In genomic region chr11:76768091-76769047, GRCh38 we compare ENCODE assay signal across 8 cellular contexts. TPM values are rescaled to one million over a fixed set of nuclear protein-coding genes. Genes with fewer than 3 reads are reported as not detected.
A peak's percentile ranks its signal among the peaks of the same experiment; 100 is the strongest.
DNase-seq lines count a peak whose midpoint lies in the region; ATAC-seq, FAIRE-seq and TF ChIP-seq lines count a peak whose summit lies in the region.

No MANE protein-coding gene starts in this region.

- intact Hi-C loops in activated CD8-positive, alpha-beta T cell treated with anti-CD3 and anti-CD28 coated beads for 36 hours (cut with micrococcal nuclease) = no loop called here
- intact Hi-C loops in tibial artery (cut with DNase I; ENCODE audit: low total_unique reads) = no loop called here

- no peaks in the 10 kb centered on the region for H3K9me1 ChIP-seq in keratinocyte (ENCODE audit: control insufficient read depth, extremely low read depth, insufficient read depth, low read length)

- H3K36me3 ChIP-seq in DND-41 (ENCODE audit: insufficient read depth, low read length) (no peaks in the 10 kb centered on the region), keratinocyte (ENCODE audit: control insufficient read depth in 2 of 2, extremely low read depth in 1 of 2, insufficient read depth in 2 of 2, low read length in 2 of 2) (no peaks in the 10 kb centered on the region), tibial artery (no peaks in the 10 kb centered on the region)

- no peak overlapping the region for H3K4me3 Mint-ChIP-seq in activated CD8-positive, alpha-beta T cell treated with anti-CD3 and anti-CD28 coated beads for 36 hours

- H3K79me2 ChIP-seq in DND-41 (ENCODE audit: insufficient read depth, low read length) (no peaks in the 10 kb centered on the region), keratinocyte (ENCODE audit: control insufficient read depth, insufficient read depth, low read length) (no peaks in the 10 kb centered on the region)

- TF ChIP-seq CTCF in DND-41 (IDR thresholded peaks at IDR 0.05; ENCODE audit: borderline replicate concordance, extremely low read depth, low read length, poor library complexity, severe bottlenecking) (no peak), keratinocyte (optimal IDR thresholded peaks at IDR 0.05 in 1 of 3, IDR thresholded peaks at IDR 0.05 in 1 of 3, conservative IDR thresholded peaks at IDR 0.05 in 1 of 3; ENCODE audit: extremely low read depth in 1 of 3, insufficient read depth in 2 of 3, low read length in 3 of 3) (no peak), tibial artery (IDR thresholded peaks at IDR 0.05) (no peak)
- no peak for TF ChIP-seq CTCF in activated CD8-positive, alpha-beta T cell treated with anti-CD3 and anti-CD28 coated beads for 36 hours (IDR thresholded peaks at IDR 0.05)

- no peaks in the 10 kb centered on the region; the same call in 1 of the 2 replicates for H4K20me1 ChIP-seq in DND-41 (ENCODE audit: insufficient read depth, low read length)
- no peaks in the 10 kb centered on the region for H4K20me1 ChIP-seq in keratinocyte (ENCODE audit: control insufficient read depth, extremely low read depth, insufficient read depth, low read length)

- H3K27me3 ChIP-seq in DND-41 (ENCODE audit: insufficient read depth, low read length, poor library complexity) (peaks cover 3% of the 10 kb centered on the region), keratinocyte (ENCODE audit: control insufficient read depth, extremely low read depth, insufficient read depth, low read length) (no peaks in the 10 kb centered on the region), tibial artery (no peaks in the 10 kb centered on the region)

- no peaks in the 10 kb centered on the region for H3K36me3 Mint-ChIP-seq in activated CD8-positive, alpha-beta T cell treated with anti-CD3 and anti-CD28 coated beads for 36 hours (ENCODE audit: low read depth)

- ATAC-seq in DND-41 (ENCODE audit: insufficient read depth, low read depth) (peak; percentile 89), HG03045 (IDR thresholded peaks at IDR 0.05; ENCODE audit: unreplicated experiment) (no peak), GM21717 (IDR thresholded peaks at IDR 0.05; ENCODE audit: unreplicated experiment) (no peak), GM18907 (IDR thresholded peaks at IDR 0.05; ENCODE audit: unreplicated experiment) (no peak)
- ATAC-seq in activated CD8-positive, alpha-beta T cell treated with anti-CD3 and anti-CD28 coated beads for 36 hours = peak; percentile 81

- no peak overlapping the region for H3K4me2 ChIP-seq in DND-41 (ENCODE audit: insufficient read depth, low read length)
- H3K4me2 ChIP-seq in keratinocyte (ENCODE audit: control insufficient read depth, extremely low read depth, insufficient read depth, low read depth, low read length) = peak overlapping the region; percentile 45

- no peak overlapping the region for H3K4me3 ChIP-seq in DND-41 (ENCODE audit: low read depth in 1 of 2, low read length in 2 of 2)
- H3K4me3 ChIP-seq in keratinocyte (ENCODE audit: control insufficient read depth in 2 of 3, extremely low read depth in 1 of 3, insufficient read depth in 2 of 3, low read depth in 1 of 3, low read length in 3 of 3) = peak overlapping the region in 1 of 3 experiments; percentile 1
- H3K4me3 ChIP-seq in tibial artery = no peak overlapping the region

- no peaks in the 10 kb centered on the region for H3K9me3 Mint-ChIP-seq in activated CD8-positive, alpha-beta T cell treated with anti-CD3 and anti-CD28 coated beads for 36 hours

- H2AFZ ChIP-seq in DND-41 (ENCODE audit: low read depth, low read length) (no peak overlapping the region), keratinocyte (ENCODE audit: control insufficient read depth, low read length) (peak overlapping the region; percentile 59)

- peak; percentile 48 for FAIRE-seq in keratinocyte (lab: Jason Lieb, UNC)

- H3K27ac ChIP-seq in DND-41 (ENCODE audit: low read length) = no peak overlapping the region
- H3K27ac ChIP-seq in keratinocyte (ENCODE audit: control insufficient read depth, insufficient read depth, low read length) = no peak overlapping the region
- peak overlapping the region; percentile 40 to 72 for H3K27ac ChIP-seq in tibial artery

- H3K27ac Mint-ChIP-seq in activated CD8-positive, alpha-beta T cell treated with anti-CD3 and anti-CD28 coated beads for 36 hours = peak overlapping the region; percentile 63

- H3K9me3 ChIP-seq in DND-41 (ENCODE audit: insufficient read depth, low read length, severe bottlenecking) = no peaks in the 10 kb centered on the region
- H3K9me3 ChIP-seq in keratinocyte (ENCODE audit: control insufficient read depth, low read depth, low read length) = no peaks in the 10 kb centered on the region
- H3K9me3 ChIP-seq in tibial artery = no peaks in the 10 kb centered on the region

- H3K27me3 Mint-ChIP-seq in activated CD8-positive, alpha-beta T cell treated with anti-CD3 and anti-CD28 coated beads for 36 hours = no peaks in the 10 kb centered on the region

- peak; percentile 50 for DNase-seq in DND-41
- DNase-seq in NCI-H2029 treated with DMSO at 0.1 percent for 48 hours (lab: John Stamatoyannopoulos, UW) = peak; percentile 29
- DNase-seq in activated CD8-positive, alpha-beta T cell treated with anti-CD3 and anti-CD28 coated beads for 36 hours = peak; percentile 57
- DNase-seq in keratinocyte (ENCODE audit: low read depth, low spot score) = no peak
- peak in 1 of 2 donors; percentile 69 for DNase-seq in tibial artery

- H3K9ac ChIP-seq in DND-41 (ENCODE audit: low read depth, low read length) (no peak overlapping the region), keratinocyte (ENCODE audit: control insufficient read depth, extremely low read depth, insufficient read depth, low read length) (no peak overlapping the region)

- POLR2A ChIA-PET in activated CD8-positive, alpha-beta T cell treated with anti-CD3 and anti-CD28 coated beads for 36 hours (lab: Charles Lee) = no interaction called here

- peaks cover 18% of the 10 kb centered on the region for H3K4me1 Mint-ChIP-seq in activated CD8-positive, alpha-beta T cell treated with anti-CD3 and anti-CD28 coated beads for 36 hours (ENCODE audit: low read depth)

- H3K4me1 ChIP-seq in DND-41 (ENCODE audit: insufficient read depth, low read length) = peaks cover 23% of the 10 kb centered on the region
- H3K4me1 ChIP-seq in keratinocyte (ENCODE audit: control insufficient read depth, extremely low read depth, insufficient read depth, low read length) = peaks cover 51% of the 10 kb centered on the region
- peaks cover 0 to 65% (median 55%) of the 10 kb centered on the region in 4 donors for H3K4me1 ChIP-seq in tibial artery

- dilution Hi-C loops in keratinocyte (cut with MboI; ENCODE audit: extremely low pct_ligation_motif_present, low sequenced_read_pairs) = no loop called here

- CTCF ChIA-PET in activated CD8-positive, alpha-beta T cell treated with anti-CD3 and anti-CD28 coated beads for 36 hours (lab: Charles Lee) = interaction anchor here (0.9 kb wide), 1 partner anchor 151 kb away, joined by 3 read pairs; no protein-coding TSS in a partner anchor

RNA-seq across cellular contexts. Expression of gene TSKU, which starts 14.8 kb away (rescaled TPM):
- total RNA-seq in activated CD8-positive, alpha-beta T cell treated with anti-CD3 and anti-CD28 coated beads for 36 hours = 1 to 10 TPM; 6.5 to 8.4 TPM
- 22.8 to 36.1 TPM (median 35.8 TPM) in 3 replicates for polyA plus RNA-seq in keratinocyte
- polyA plus RNA-seq in keratinocyte (2011; ENCODE audit: low read depth) = 3.6 TPM
- 23.3 and 32.4 TPM in 2 replicates for polyA plus RNA-seq in keratinocyte (2011; cell fraction: cytosol; rRNA removed)
- polyA plus RNA-seq in keratinocyte (2011; cell fraction: nucleus; rRNA removed) = 46.7 and 64.8 TPM in 2 replicates
- 24.0 and 42.3 TPM in 2 replicates for polyA plus RNA-seq in keratinocyte (2012; ENCODE audit: low replicate concordance)
- 27.5 to 79.8 TPM (median 38.8 TPM) in 3 replicates for polyA minus RNA-seq in keratinocyte
- polyA minus RNA-seq in keratinocyte (2011; cell fraction: cytosol; rRNA and poly(A)+ RNA removed) = 58.9 TPM
- polyA minus RNA-seq in keratinocyte (2011; cell fraction: nucleus; rRNA and poly(A)+ RNA removed) = 52.7 and 54.9 TPM in 2 replicates

Comparison
In these comparisons a context has a peak if more than half of its experiments do, and no peak if none do; other contexts are left out.
1. ATAC-seq: peak in DND-41 (single experiment) and activated CD8-positive, alpha-beta T cell treated with anti-CD3 and anti-CD28 coated beads for 36 hours (single experiment); none in HG03045 (single experiment), GM21717 (single experiment) and GM18907 (single experiment).
2. H3K27ac ChIP-seq: peak in tibial artery (2 of 2); none in DND-41 (single experiment) and keratinocyte (single experiment).